Comparison of ENCODE assay signal across 12 cellular contexts in the genomic region with DNA sequence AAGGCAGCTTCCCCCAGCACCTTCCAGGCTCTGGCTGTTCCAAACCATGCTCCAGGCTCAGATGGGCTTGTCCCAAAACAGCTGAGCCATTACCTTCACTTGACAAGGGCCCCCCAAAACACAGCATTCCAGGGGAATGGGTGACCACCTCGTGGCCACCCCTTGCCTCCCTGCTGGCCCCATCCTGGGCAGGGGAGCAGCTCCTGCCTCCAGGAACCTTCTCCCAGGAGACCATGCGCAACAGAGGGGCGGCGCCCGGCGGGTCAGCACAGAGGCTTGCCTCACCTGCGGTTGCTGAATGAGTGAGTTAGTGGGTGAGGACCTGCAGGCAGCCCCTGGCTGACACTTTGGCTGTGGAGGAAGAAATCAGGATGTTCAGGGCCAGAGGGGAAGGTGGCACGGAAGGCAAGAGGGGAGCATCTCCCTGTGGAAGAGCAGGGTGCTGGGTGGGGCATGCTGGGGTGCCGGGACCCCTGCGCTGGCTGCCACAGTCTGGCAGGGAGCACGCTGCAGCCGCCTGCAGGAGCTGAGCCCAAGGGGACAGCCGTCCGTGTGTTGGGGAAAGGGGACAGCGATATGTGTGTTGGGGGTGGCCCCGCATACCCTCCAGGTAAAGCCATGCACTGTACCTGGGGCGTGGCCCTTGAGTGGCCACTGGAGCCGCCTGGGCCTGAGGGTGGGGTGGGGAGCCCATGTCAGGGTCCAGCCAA. TPM values are rescaled to one million over a fixed set of nuclear protein-coding genes. Genes with fewer than 3 reads are reported as not detected.
DNase-seq lines count a peak whose midpoint lies in the region; ATAC-seq and TF ChIP-seq lines count a peak whose summit lies in the region.
"Had no signal": no experiment of that assay in that cellular context is flagged by ENCODE, and none has a peak within 500 bp of the region (broad histone marks: within the 10 kb centered on the region; RNA-seq: fewer than 3 reads in every experiment).

No MANE protein-coding gene starts in this region.

- no peaks in the 10 kb centered on the region for H3K27me3 Mint-ChIP-seq in activated B cell treated with CpG ODN at 0.5 μM for 24 hours
- no peaks in the 10 kb centered on the region for H3K27me3 Mint-ChIP-seq in memory B cell

- H3K4me3 Mint-ChIP-seq in activated B cell treated with CpG ODN at 0.5 μM for 24 hours = no peak overlapping the region
- H3K4me3 Mint-ChIP-seq in memory B cell = peak overlapping the region; percentile 50
- H3K4me3 Mint-ChIP-seq: neural crest cell had no signal

- DNase-seq in left ventricle myocardium superior = peak; percentile 29
- DNase-seq in cardiac septum (ENCODE audit: low spot score) = no peak
- DNase-seq in activated B cell treated with CpG ODN at 0.5 μM for 24 hours = no peak
- DNase-seq in memory B cell (ENCODE audit: low spot score in 2 of 2) = no peak
- peak; percentile 44 to 77 for DNase-seq in aorta
- DNase-seq in stimulated activated CD4-positive, alpha-beta T cell treated with anti-CD3 and anti-CD28 coated beads, Interleukin-4, amount 100 ng/mL, for 1 hour = no peak
- no peak for DNase-seq in 8988T
- DNase-seq: esophagus squamous epithelium, NCI-H2081 treated with DMSO at 0.1 percent for 48 hours had no signal

- H3K9me3 ChIP-seq in aorta (ENCODE audit: control insufficient read depth, low read length) = no peaks in the 10 kb centered on the region
- H3K9me3 ChIP-seq: Caco-2, esophagus squamous epithelium had no signal

- CTCF ChIA-PET in activated B cell treated with CpG ODN at 0.5 μM for 24 hours (lab: Charles Lee) = interaction anchor here (0.9 to 1.2 kb wide), 3 partner anchors 41 to 203 kb away, joined by 3 to 6 read pairs (median 3); no protein-coding TSS in a partner anchor

- no peak overlapping the region for H3K4me3 ChIP-seq in aorta (ENCODE audit: low read length in 2 of 2)
- H3K4me3 ChIP-seq: esophagus squamous epithelium had no signal

- no peaks in the 10 kb centered on the region for H3K36me3 Mint-ChIP-seq in activated B cell treated with CpG ODN at 0.5 μM for 24 hours (ENCODE audit: low read depth)
- no peaks in the 10 kb centered on the region for H3K36me3 Mint-ChIP-seq in memory B cell

- H3K27me3 ChIP-seq in aorta (ENCODE audit: control insufficient read depth in 1 of 2, insufficient read depth in 2 of 2, low read length in 1 of 2) = no peaks in the 10 kb centered on the region

- 90 to 91% methylated on average over 18 of the region's 18 CpGs for WGBS in aorta, 2 donors

- no peaks in the 10 kb centered on the region for H3K9me3 Mint-ChIP-seq in activated B cell treated with CpG ODN at 0.5 μM for 24 hours
- H3K9me3 Mint-ChIP-seq in memory B cell = no peaks in the 10 kb centered on the region
- H3K9me3 Mint-ChIP-seq: neural crest cell had no signal

- no peaks in the 10 kb centered on the region for H3K4me1 ChIP-seq in aorta (ENCODE audit: control insufficient read depth in 1 of 2, insufficient read depth in 2 of 2, low read length in 2 of 2)

- intact Hi-C loops in left ventricle myocardium superior (cut with micrococcal nuclease) = loop anchor here (10.0 kb wide), 2 partner anchors 67 to 227 kb away; no protein-coding TSS in a partner anchor
- intact Hi-C loops in cardiac septum (cut with DNase I) = no loop called here
- intact Hi-C loops in activated B cell treated with CpG ODN at 0.5 μM for 24 hours (cut with micrococcal nuclease) = loop anchor here (2.0 to 5.0 kb wide), 3 partner anchors 85 to 429 kb away; partner anchors contain the start of gene INPP5A
- intact Hi-C loops in aorta (cut with DNase I) = loop anchor here (2.0 to 5.0 kb wide), 4 partner anchors 57 to 229 kb away; no protein-coding TSS in a partner anchor

- H3K27ac Mint-ChIP-seq in activated B cell treated with CpG ODN at 0.5 μM for 24 hours (peak overlapping the region; percentile 50), memory B cell (peak overlapping the region; percentile 88)

- H3K27ac ChIP-seq in aorta (ENCODE audit: low read depth in 1 of 2, low read length in 2 of 2) = no peak overlapping the region

- H3K4me1 Mint-ChIP-seq in activated B cell treated with CpG ODN at 0.5 μM for 24 hours = peaks cover 36% of the 10 kb centered on the region
- H3K4me1 Mint-ChIP-seq in memory B cell = peaks cover 27% of the 10 kb centered on the region

- no peak for ATAC-seq in left ventricle myocardium superior
- ATAC-seq in activated B cell treated with CpG ODN at 0.5 μM for 24 hours (ENCODE audit: low read depth) = no peak
- ATAC-seq in memory B cell (ENCODE audit: low read depth) = no peak
- ATAC-seq in aorta (ENCODE audit: low FRiP score) = no peak
- no peak for ATAC-seq in GM18498 (IDR thresholded peaks at IDR 0.05; ENCODE audit: unreplicated experiment)

- no peaks in the 10 kb centered on the region for H3K36me3 ChIP-seq in aorta (ENCODE audit: control insufficient read depth in 1 of 2, insufficient read depth in 2 of 2, low read length in 1 of 2)
- H3K36me3 ChIP-seq: esophagus squamous epithelium had no signal

- TF ChIP-seq CTCF in activated B cell treated with CpG ODN at 0.5 μM for 24 hours (IDR thresholded peaks at IDR 0.05) = no peak

- POLR2A ChIA-PET in activated B cell treated with CpG ODN at 0.5 μM for 24 hours (lab: Charles Lee) = interaction anchor here (0.9 to 1.6 kb wide), 4 partner anchors 55 to 124 kb away, joined by 3 to 4 read pairs (median 3); partner anchors contain the start of gene PWWP2B

RNA-seq across cellular contexts. Expression of gene PWWP2B, which starts 54.7 kb away (rescaled TPM):
- total RNA-seq in left ventricle myocardium superior = 19.9 TPM
- 14.3 TPM for total RNA-seq in cardiac septum
- total RNA-seq in activated B cell treated with CpG ODN at 0.5 μM for 24 hours = 12.8 and 13.4 TPM in 2 replicates
- total RNA-seq in aorta = 1 to 10 TPM; 6.8 to 8.7 TPM
- 1 to 10 TPM; 2.0 to 3.6 TPM for polyA plus RNA-seq in aorta

Comparison
In these comparisons a context has a peak if more than half of its experiments do, and no peak if none do; other contexts are left out.
1. DNase-seq: peak in left ventricle myocardium superior (single experiment) and aorta (2 of 2); none in cardiac septum (single experiment), activated B cell treated with CpG ODN at 0.5 μM for 24 hours (single experiment), memory B cell (0 of 2), stimulated activated CD4-positive, alpha-beta T cell treated with anti-CD3 and anti-CD28 coated beads, Interleukin-4, amount 100 ng/mL, for 1 hour (single experiment) and 8988T (single experiment).